ENCODE assay signal across 8 cellular contexts in the genomic region with DNA sequence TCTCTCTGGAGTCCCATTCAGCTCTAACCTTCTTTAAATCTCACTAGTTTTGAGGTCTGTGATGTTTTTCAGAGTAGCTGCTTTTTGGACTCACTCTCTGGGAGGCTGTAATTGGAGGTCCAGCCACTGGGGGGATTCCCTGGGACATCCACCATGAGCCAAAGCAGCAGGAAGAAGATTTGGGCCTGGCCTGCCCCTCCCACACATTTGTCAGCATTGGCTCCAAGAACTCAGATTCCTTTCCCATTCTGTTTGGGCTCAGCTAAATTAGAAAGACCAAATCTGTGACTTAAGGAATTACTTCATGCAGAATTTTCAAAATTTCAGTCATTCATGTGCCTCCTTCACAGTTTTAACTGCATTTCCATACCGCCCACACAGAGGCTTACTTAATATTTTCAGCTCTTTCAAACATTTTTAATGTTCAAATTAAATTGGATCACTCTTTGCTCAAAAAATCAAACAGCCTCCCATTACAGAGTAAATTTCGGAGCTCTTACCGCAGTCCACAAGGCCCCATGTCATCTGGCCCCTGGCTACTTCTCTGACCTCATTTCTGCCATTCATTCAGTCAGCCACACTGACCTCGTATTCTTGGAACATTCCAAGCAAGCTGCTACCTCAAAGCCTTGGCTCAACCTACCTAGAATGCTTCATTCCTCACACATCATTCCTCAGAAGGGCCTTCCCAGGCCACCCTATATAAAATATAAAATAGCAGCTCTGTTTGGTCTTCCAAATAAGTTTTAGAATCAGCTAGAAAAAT. TPM values are rescaled to one million over a fixed set of nuclear protein-coding genes. Genes with fewer than 3 reads are reported as not detected.
DNase-seq lines count a peak whose midpoint lies in the region; ATAC-seq and TF ChIP-seq lines count a peak whose summit lies in the region.

No MANE protein-coding gene starts in this region.

- H3K4me1 ChIP-seq in HCT116 (ENCODE audit: control insufficient read depth in 1 of 2, insufficient read depth in 2 of 2, low read length in 2 of 2) (peaks cover 0 to 6% of the 10 kb centered on the region in 2 experiments; a peak in 2 of 4 replicates), skeletal muscle satellite cell (ENCODE audit: control insufficient read depth, insufficient read depth, low read length) (peaks cover 64% of the 10 kb centered on the region)

- H3K27ac Mint-ChIP-seq in stimulated activated memory B cell treated with anti-CD40 and anti-IgM and Interleukin-4, amounts not matched to agents 10 μg/mL and 1 μg/mL and 100 μg/mL, for 72 hours = no peak overlapping the region

- ATAC-seq in HCT116 (peak; percentile 64), HG03520 (IDR thresholded peaks at IDR 0.05; ENCODE audit: unreplicated experiment) (no peak), HG02852 (IDR thresholded peaks at IDR 0.05; ENCODE audit: unreplicated experiment) (no peak)
- ATAC-seq in stimulated activated memory B cell treated with anti-CD40 and anti-IgM and Interleukin-4, amounts not matched to agents 10 μg/mL and 1 μg/mL and 100 μg/mL, for 72 hours = no peak

- H3K9me3 Mint-ChIP-seq in stimulated activated memory B cell treated with anti-CD40 and anti-IgM and Interleukin-4, amounts not matched to agents 10 μg/mL and 1 μg/mL and 100 μg/mL, for 72 hours = no peaks in the 10 kb centered on the region

- intact Hi-C loops in HCT116 (cut with micrococcal nuclease) = no loop called here

- CTCF ChIA-PET in HCT116 (lab: Charles Lee) (interaction anchor here (1.0 to 2.2 kb wide), 6 partner anchors 9 to 113 kb away, joined by 3 to 11 read pairs (median 6); no protein-coding TSS in a partner anchor), GM10248 (lab: Yijun Ruan, JAX) (interaction anchor here (0.8 to 2.5 kb wide), 9 partner anchors 10 to 113 kb away, joined by 3 to 9 read pairs (median 7); no protein-coding TSS in a partner anchor)

- no peaks in the 10 kb centered on the region for H3K27me3 ChIP-seq in HCT116 (ENCODE audit: insufficient read depth, low read length)
- no peaks in the 10 kb centered on the region for H3K27me3 ChIP-seq in WERI-Rb-1 (ENCODE audit: insufficient read depth, low read depth, severe bottlenecking)
- no peaks in the 10 kb centered on the region for H3K27me3 ChIP-seq in skeletal muscle satellite cell (ENCODE audit: control insufficient read depth, insufficient read depth, low read length)

- H3K36me3 Mint-ChIP-seq in stimulated activated memory B cell treated with anti-CD40 and anti-IgM and Interleukin-4, amounts not matched to agents 10 μg/mL and 1 μg/mL and 100 μg/mL, for 72 hours = no peaks in the 10 kb centered on the region

- H4K20me1 ChIP-seq in HCT116 (ENCODE audit: insufficient read depth) = no peaks in the 10 kb centered on the region

- RAD21 ChIA-PET in HCT116 (lab: Charles Lee; ENCODE audit: low non-redundant PET in 1 of 2, low total read pairs in 2 of 2, uncharacterized antibody in 2 of 2, unreplicated experiment in 2 of 2) = no interaction called here

- H3K36me3 ChIP-seq in HCT116 (ENCODE audit: control insufficient read depth in 1 of 2, insufficient read depth in 2 of 2, low read length in 2 of 2) = no peaks in the 10 kb centered on the region
- no peaks in the 10 kb centered on the region for H3K36me3 ChIP-seq in WERI-Rb-1
- no peaks in the 10 kb centered on the region for H3K36me3 ChIP-seq in skeletal muscle satellite cell (ENCODE audit: insufficient read depth, low read length)

- no peaks in the 10 kb centered on the region for H3K9me2 ChIP-seq in HCT116 (ENCODE audit: insufficient read depth)

- no peak overlapping the region for H3K4me3 ChIP-seq in HCT116 (replicated peaks in 1 of 2; ENCODE audit: low read depth in 1 of 2, low read length in 2 of 2)
- H3K4me3 ChIP-seq in WERI-Rb-1 (ENCODE audit: low read depth, low read length) = no peak overlapping the region
- no peak overlapping the region for H3K4me3 ChIP-seq in skeletal muscle satellite cell (ENCODE audit: low read length)

- H3K79me2 ChIP-seq in HCT116 (ENCODE audit: insufficient read depth, low read length) = no peaks in the 10 kb centered on the region

- POLR2A ChIA-PET in HCT116 (lab: Charles Lee) (no interaction called here), GM10248 (lab: Yijun Ruan, JAX) (no interaction called here)

- no peak overlapping the region for H3K9ac ChIP-seq in HCT116 (ENCODE audit: low read length)
- peak overlapping the region; percentile 49 for H3K9ac ChIP-seq in skeletal muscle satellite cell (ENCODE audit: low read depth, low read length)

- H3K9me3 ChIP-seq in HCT116 (ENCODE audit: control insufficient read depth in 1 of 2, insufficient read depth in 1 of 2, low read depth in 1 of 2, low read length in 2 of 2) = no peaks in the 10 kb centered on the region
- no peaks in the 10 kb centered on the region for H3K9me3 ChIP-seq in WERI-Rb-1 (ENCODE audit: severe bottlenecking)
- no peaks in the 10 kb centered on the region for H3K9me3 ChIP-seq in skeletal muscle satellite cell (replicated peaks; ENCODE audit: low read length)

- peak in 2 of 3 experiments; percentile 48 to 50; a peak in 3 of 6 replicates for TF ChIP-seq CTCF in HCT116 (IDR thresholded peaks at IDR 0.05 in 2 of 3, conservative IDR thresholded peaks at IDR 0.05 in 1 of 3; ENCODE audit: borderline replicate concordance in 1 of 3, insufficient read depth in 1 of 3, low read depth in 2 of 3, low read length in 2 of 3)
- TF ChIP-seq CTCF in WERI-Rb-1 (IDR thresholded peaks at IDR 0.05; ENCODE audit: low read depth, low read length) = peak; percentile 34; the same call in 1 of the 2 replicates
- no peak for TF ChIP-seq CTCF in GM10248 (IDR thresholded peaks at IDR 0.05; ENCODE audit: control extremely low read depth, extremely low read depth, low read depth, missing control alignments)

- TF ChIP-seq RAD21 in HCT116 (IDR thresholded peaks at IDR 0.05; ENCODE audit: low read depth) = no peak

- no peak overlapping the region for H3K4me2 ChIP-seq in HCT116 (ENCODE audit: low read length)
- peak overlapping the region; percentile 26 for H3K4me2 ChIP-seq in skeletal muscle satellite cell (ENCODE audit: low read length)

- H2AFZ ChIP-seq in HCT116 (ENCODE audit: low read depth, low read length, poor library complexity, severe bottlenecking) = no peak overlapping the region

- peaks cover 19% of the 10 kb centered on the region for H3K4me1 Mint-ChIP-seq in stimulated activated memory B cell treated with anti-CD40 and anti-IgM and Interleukin-4, amounts not matched to agents 10 μg/mL and 1 μg/mL and 100 μg/mL, for 72 hours

- H3K4me3 Mint-ChIP-seq in stimulated activated memory B cell treated with anti-CD40 and anti-IgM and Interleukin-4, amounts not matched to agents 10 μg/mL and 1 μg/mL and 100 μg/mL, for 72 hours = no peak overlapping the region

- TF ChIP-seq POLR2A in HCT116 (IDR thresholded peaks at IDR 0.05; ENCODE audit: borderline replicate concordance, extremely low read depth, insufficient read depth, insufficient read length) = no peak

- no peaks in the 10 kb centered on the region for H3K27me3 Mint-ChIP-seq in stimulated activated memory B cell treated with anti-CD40 and anti-IgM and Interleukin-4, amounts not matched to agents 10 μg/mL and 1 μg/mL and 100 μg/mL, for 72 hours

- BruUV-seq in HCT116 (replicated peaks; lab: Mats Ljungman, UMichigan) = no TSS peak

- DNase-seq in HCT116 (ENCODE audit: low read depth, low spot score) = no peak
- no peak for DNase-seq in WERI-Rb-1
- peak; percentile 33 for DNase-seq in glomerular visceral epithelial cell (ENCODE audit: extremely low spot score)
- DNase-seq in GM10248 (ENCODE audit: extremely low spot score) = no peak

- H3K27ac ChIP-seq in HCT116 (ENCODE audit: low read depth, low read length) (no peak overlapping the region), WERI-Rb-1 (no peak overlapping the region)

TF ChIP-seq in HCT116, 20 proteins besides CTCF, POLR2A, EP300 and RAD21 (continues in another document):
- TF ChIP-seq, protein P1, sequence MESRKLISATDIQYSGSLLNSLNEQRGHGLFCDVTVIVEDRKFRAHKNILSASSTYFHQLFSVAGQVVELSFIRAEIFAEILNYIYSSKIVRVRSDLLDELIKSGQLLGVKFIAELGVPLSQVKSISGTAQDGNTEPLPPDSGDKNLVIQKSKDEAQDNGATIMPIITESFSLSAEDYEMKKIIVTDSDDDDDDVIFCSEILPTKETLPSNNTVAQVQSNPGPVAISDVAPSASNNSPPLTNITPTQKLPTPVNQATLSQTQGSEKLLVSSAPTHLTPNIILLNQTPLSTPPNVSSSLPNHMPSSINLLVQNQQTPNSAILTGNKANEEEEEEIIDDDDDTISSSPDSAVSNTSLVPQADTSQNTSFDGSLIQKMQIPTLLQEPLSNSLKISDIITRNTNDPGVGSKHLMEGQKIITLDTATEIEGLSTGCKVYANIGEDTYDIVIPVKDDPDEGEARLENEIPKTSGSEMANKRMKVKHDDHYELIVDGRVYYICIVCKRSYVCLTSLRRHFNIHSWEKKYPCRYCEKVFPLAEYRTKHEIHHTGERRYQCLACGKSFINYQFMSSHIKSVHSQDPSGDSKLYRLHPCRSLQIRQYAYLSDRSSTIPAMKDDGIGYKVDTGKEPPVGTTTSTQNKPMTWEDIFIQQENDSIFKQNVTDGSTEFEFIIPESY (IDR thresholded peaks at IDR 0.05; ENCODE audit: extremely low read depth, insufficient replicate concordance, low read length) = no peak
- TF ChIP-seq JUND (IDR thresholded peaks at IDR 0.05) = no peak
- no peak for TF ChIP-seq POLR2AphosphoS5 (IDR thresholded peaks at IDR 0.05; ENCODE audit: low read depth, low read length)

RNA-seq across cellular contexts. Expression of gene RRAS2, which starts 54.5 kb away (rescaled TPM):
- 54.5 TPM for total RNA-seq in HCT116 (2021; ENCODE audit: unreplicated experiment)
- 21.5 and 32.1 TPM in 2 replicates for polyA plus RNA-seq in HCT116 (2012)
- total RNA-seq in skeletal muscle satellite cell (2012; rRNA removed) = 121 and 166 TPM in 2 replicates
